Comparison of ENCODE assay signal across 18 cellular contexts in genomic region chr4:27836505-27836904, GRCh38.
"Had no signal": no experiment of that assay in that cellular context is flagged by ENCODE, and none has a peak within 500 bp of the region (broad histone marks: within the 10 kb centered on the region; RNA-seq: fewer than 3 reads in every experiment).

No MANE protein-coding gene starts in this region.

- H3K79me2 ChIP-seq: parathyroid adenoma had no signal

- H3K9ac ChIP-seq: parathyroid adenoma had no signal

- H2AFZ ChIP-seq: parathyroid adenoma had no signal

- H3K27me3 ChIP-seq: dorsolateral prefrontal cortex, gastrocnemius medialis, heart right ventricle, tibial nerve had no signal

- DNase-seq: activated CD4-positive, alpha-beta T cell treated with anti-CD3 and anti-CD28 coated beads for 36 hours; activated CD8-positive, alpha-beta T cell treated with anti-CD3 and anti-CD28 coated beads, Interleukin-2, amount 10 ng/mL, durations not matched to agents 7 days and 5 days; activated naive CD4-positive, alpha-beta T cell treated with anti-CD3 and anti-CD28 coated beads for 36 hours; dorsolateral prefrontal cortex; gastrocnemius medialis; heart right ventricle; left ventricle myocardium inferior; retina; T-cell; WERI-Rb-1 had no signal

- H3K36me3 Mint-ChIP-seq: memory B cell; stimulated activated effector memory CD8-positive, alpha-beta T cell treated with anti-CD3 and anti-CD28 coated beads, Interleukin-12 subunit alpha, Interleukin-12 subunit beta, amount 100 ng/mL, for 72 hours; T-cell had no signal

- ATAC-seq: activated CD4-positive, alpha-beta T cell treated with anti-CD3 and anti-CD28 coated beads for 36 hours; activated CD8-positive, alpha-beta T cell treated with anti-CD3 and anti-CD28 coated beads, Interleukin-2, amount 10 ng/mL, durations not matched to agents 7 days and 5 days; activated T-helper 17 cell treated with anti-CD3 and anti-CD28 coated beads, Interleukin-2, amount 50 U/mL, for 72 hours; esophagus mucosa; gastrocnemius medialis; heart right ventricle; stimulated activated effector memory CD8-positive, alpha-beta T cell treated with anti-CD3 and anti-CD28 coated beads, Interleukin-12 subunit alpha, Interleukin-12 subunit beta, amount 100 ng/mL, for 72 hours; T-cell had no signal

- H3K4me1 Mint-ChIP-seq: activated CD4-positive, alpha-beta T cell treated with anti-CD3 and anti-CD28 coated beads for 36 hours; activated T-helper 17 cell treated with anti-CD3 and anti-CD28 coated beads, Interleukin-2, amount 50 U/mL, for 72 hours; memory B cell; neural crest cell; stimulated activated effector memory CD8-positive, alpha-beta T cell treated with anti-CD3 and anti-CD28 coated beads, Interleukin-12 subunit alpha, Interleukin-12 subunit beta, amount 100 ng/mL, for 72 hours; T-cell had no signal

- H3K4me3 ChIP-seq: dorsolateral prefrontal cortex, gastrocnemius medialis, heart right ventricle, left ventricle myocardium inferior, skin epidermis, tibial nerve had no signal

- H3K27ac ChIP-seq: dorsolateral prefrontal cortex, gastrocnemius medialis, heart right ventricle, left ventricle myocardium inferior, parathyroid adenoma, skin epidermis, tibial nerve, WERI-Rb-1 had no signal

- H3K9me3 ChIP-seq: gastrocnemius medialis, tibial nerve had no signal

- H3K27me3 Mint-ChIP-seq: activated CD4-positive, alpha-beta T cell treated with anti-CD3 and anti-CD28 coated beads for 36 hours; activated T-helper 17 cell treated with anti-CD3 and anti-CD28 coated beads, Interleukin-2, amount 50 U/mL, for 72 hours; memory B cell; T-cell had no signal

- H3K4me1 ChIP-seq: gastrocnemius medialis, heart right ventricle, left ventricle myocardium inferior, parathyroid adenoma, tibial nerve had no signal

- H3K4me3 Mint-ChIP-seq: activated CD4-positive, alpha-beta T cell treated with anti-CD3 and anti-CD28 coated beads for 36 hours; activated CD8-positive, alpha-beta T cell treated with anti-CD3 and anti-CD28 coated beads, Interleukin-2, amount 10 ng/mL, durations not matched to agents 7 days and 5 days; activated naive CD4-positive, alpha-beta T cell treated with anti-CD3 and anti-CD28 coated beads for 36 hours; activated T-helper 17 cell treated with anti-CD3 and anti-CD28 coated beads, Interleukin-2, amount 50 U/mL, for 72 hours; memory B cell; neural crest cell; stimulated activated effector memory CD8-positive, alpha-beta T cell treated with anti-CD3 and anti-CD28 coated beads, Interleukin-12 subunit alpha, Interleukin-12 subunit beta, amount 100 ng/mL, for 72 hours; T-cell had no signal

- H3K36me3 ChIP-seq: gastrocnemius medialis, heart right ventricle, left ventricle myocardium inferior, tibial nerve, WERI-Rb-1 had no signal

- H3K27ac Mint-ChIP-seq: activated CD4-positive, alpha-beta T cell treated with anti-CD3 and anti-CD28 coated beads for 36 hours; activated CD8-positive, alpha-beta T cell treated with anti-CD3 and anti-CD28 coated beads, Interleukin-2, amount 10 ng/mL, durations not matched to agents 7 days and 5 days; activated naive CD4-positive, alpha-beta T cell treated with anti-CD3 and anti-CD28 coated beads for 36 hours; activated T-helper 17 cell treated with anti-CD3 and anti-CD28 coated beads, Interleukin-2, amount 50 U/mL, for 72 hours; memory B cell; stimulated activated effector memory CD8-positive, alpha-beta T cell treated with anti-CD3 and anti-CD28 coated beads, Interleukin-12 subunit alpha, Interleukin-12 subunit beta, amount 100 ng/mL, for 72 hours; T-cell had no signal
